In genomic region chr15:38554354-38554753, GRCh38 we compare ENCODE assay signal across 9 cellular contexts. TPM values are rescaled to one million over a fixed set of nuclear protein-coding genes. Genes with fewer than 3 reads are reported as not detected.
DNase-seq lines count a peak whose midpoint lies in the region; ATAC-seq and TF ChIP-seq lines count a peak whose summit lies in the region.
"Had no signal": no experiment of that assay in that cellular context is flagged by ENCODE, and none has a peak within 500 bp of the region (broad histone marks: within the 10 kb centered on the region; RNA-seq: fewer than 3 reads in every experiment).

No MANE protein-coding gene starts in this region.

- H3K27me3 ChIP-seq in dorsolateral prefrontal cortex = peaks cover 0 to 3% (median 0%) of the 10 kb centered on the region in 45 donors
- peaks cover 0 to 10% (median 0%) of the 10 kb centered on the region in 3 donors for H3K27me3 ChIP-seq in psoas muscle (ENCODE audit: insufficient read depth in 3 of 3, low read length in 2 of 3)

- no peaks in the 10 kb centered on the region for H3K27me3 Mint-ChIP-seq in activated naive CD4-positive, alpha-beta T cell treated with anti-CD3 and anti-CD28 coated beads, Interleukin-2, amount 10 ng/mL, durations not matched to agents 7 days and 5 days
- H3K27me3 Mint-ChIP-seq in stimulated activated memory B cell treated with anti-CD40 and anti-IgM and Interleukin-4, amounts not matched to agents 10 μg/mL and 1 μg/mL and 100 μg/mL, for 72 hours = no peaks in the 10 kb centered on the region
- H3K27me3 Mint-ChIP-seq: dendritic cell treated with granulocyte-macrophage colony-stimulating factor and Interleukin-4, amounts not matched to agents 40 ng/mL and 50 ng/mL, for 4 days had no signal

- H3K4me1 Mint-ChIP-seq in activated naive CD4-positive, alpha-beta T cell treated with anti-CD3 and anti-CD28 coated beads, Interleukin-2, amount 10 ng/mL, durations not matched to agents 7 days and 5 days = peaks cover 88% of the 10 kb centered on the region
- H3K4me1 Mint-ChIP-seq in stimulated activated memory B cell treated with anti-CD40 and anti-IgM and Interleukin-4, amounts not matched to agents 10 μg/mL and 1 μg/mL and 100 μg/mL, for 72 hours = peaks cover 43% of the 10 kb centered on the region

- ATAC-seq in HG03045 (IDR thresholded peaks at IDR 0.05; ENCODE audit: unreplicated experiment) (peak; percentile 76), psoas muscle (no peak), GM19328 (IDR thresholded peaks at IDR 0.05; ENCODE audit: unreplicated experiment) (no peak)
- ATAC-seq in stimulated activated memory B cell treated with anti-CD40 and anti-IgM and Interleukin-4, amounts not matched to agents 10 μg/mL and 1 μg/mL and 100 μg/mL, for 72 hours = peak; percentile 75

- no peaks in the 10 kb centered on the region for H3K9me3 ChIP-seq in psoas muscle

- no peaks in the 10 kb centered on the region for H3K4me1 ChIP-seq in psoas muscle

- TF ChIP-seq CTCF in dorsolateral prefrontal cortex (IDR thresholded peaks at IDR 0.05 in 54 of 56, conservative IDR thresholded peaks at IDR 0.05 in 2 of 56; ENCODE audit: low read depth in 1 of 56, partially characterized antibody in 56 of 56) = no peak
- no peak for TF ChIP-seq CTCF in psoas muscle (IDR thresholded peaks at IDR 0.05)

- no peak overlapping the region for H3K4me3 ChIP-seq in dorsolateral prefrontal cortex
- no peak overlapping the region for H3K4me3 ChIP-seq in psoas muscle

- DNase-seq in activated CD4-positive, alpha-beta T cell treated with anti-CD3 and anti-CD28 coated beads for 48 hours = peak; percentile 64
- no peak for DNase-seq in activated CD4-positive, alpha-beta T cell treated with anti-CD3 and anti-CD28 coated beads for 1 hour
- DNase-seq in activated naive CD4-positive, alpha-beta T cell treated with anti-CD3 and anti-CD28 coated beads, Interleukin-2, amount 10 ng/mL, durations not matched to agents 7 days and 5 days = no peak
- DNase-seq in dorsolateral prefrontal cortex (no peak), psoas muscle (no peak)

- CTCF ChIA-PET in activated naive CD4-positive, alpha-beta T cell treated with anti-CD3 and anti-CD28 coated beads, Interleukin-2, amount 10 ng/mL, durations not matched to agents 7 days and 5 days (lab: Charles Lee) = interaction anchor here (1.5 to 4.9 kb wide), 4 partner anchors 9 to 129 kb away, joined by 4 to 25 read pairs (median 12); partner anchors contain the start of gene RASGRP1

- intact Hi-C loops in dorsolateral prefrontal cortex (cut with DNase I) = no loop called here
- intact Hi-C loops in psoas muscle (cut with DNase I) = no loop called here

- H3K36me3 Mint-ChIP-seq in activated naive CD4-positive, alpha-beta T cell treated with anti-CD3 and anti-CD28 coated beads, Interleukin-2, amount 10 ng/mL, durations not matched to agents 7 days and 5 days = peaks cover 80% of the 10 kb centered on the region
- H3K36me3 Mint-ChIP-seq in stimulated activated memory B cell treated with anti-CD40 and anti-IgM and Interleukin-4, amounts not matched to agents 10 μg/mL and 1 μg/mL and 100 μg/mL, for 72 hours = peaks cover 38% of the 10 kb centered on the region

- H3K36me3 ChIP-seq in psoas muscle (ENCODE audit: insufficient read depth in 1 of 2, low read depth in 1 of 2) = no peaks in the 10 kb centered on the region

- H3K4me3 Mint-ChIP-seq in activated naive CD4-positive, alpha-beta T cell treated with anti-CD3 and anti-CD28 coated beads, Interleukin-2, amount 10 ng/mL, durations not matched to agents 7 days and 5 days = no peak overlapping the region
- no peak overlapping the region for H3K4me3 Mint-ChIP-seq in stimulated activated memory B cell treated with anti-CD40 and anti-IgM and Interleukin-4, amounts not matched to agents 10 μg/mL and 1 μg/mL and 100 μg/mL, for 72 hours
- H3K4me3 Mint-ChIP-seq: dendritic cell treated with granulocyte-macrophage colony-stimulating factor and Interleukin-4, amounts not matched to agents 40 ng/mL and 50 ng/mL, for 4 days had no signal

- no peaks in the 10 kb centered on the region for H3K9me3 Mint-ChIP-seq in activated naive CD4-positive, alpha-beta T cell treated with anti-CD3 and anti-CD28 coated beads, Interleukin-2, amount 10 ng/mL, durations not matched to agents 7 days and 5 days
- H3K9me3 Mint-ChIP-seq in stimulated activated memory B cell treated with anti-CD40 and anti-IgM and Interleukin-4, amounts not matched to agents 10 μg/mL and 1 μg/mL and 100 μg/mL, for 72 hours = no peaks in the 10 kb centered on the region
- H3K9me3 Mint-ChIP-seq: dendritic cell treated with granulocyte-macrophage colony-stimulating factor and Interleukin-4, amounts not matched to agents 40 ng/mL and 50 ng/mL, for 4 days had no signal

- 73 to 93% (median 88%) methylated on average over 4 of the region's 4 CpGs for WGBS in psoas muscle, 3 donors

- H3K27ac Mint-ChIP-seq in activated naive CD4-positive, alpha-beta T cell treated with anti-CD3 and anti-CD28 coated beads, Interleukin-2, amount 10 ng/mL, durations not matched to agents 7 days and 5 days = peak overlapping the region; percentile 21
- H3K27ac Mint-ChIP-seq in stimulated activated memory B cell treated with anti-CD40 and anti-IgM and Interleukin-4, amounts not matched to agents 10 μg/mL and 1 μg/mL and 100 μg/mL, for 72 hours = no peak overlapping the region
- H3K27ac Mint-ChIP-seq: dendritic cell treated with granulocyte-macrophage colony-stimulating factor and Interleukin-4, amounts not matched to agents 40 ng/mL and 50 ng/mL, for 4 days had no signal

- H3K27ac ChIP-seq in dorsolateral prefrontal cortex (peak overlapping the region in 8 of 59 donors; percentile 1 to 57 (median 14)), psoas muscle (no peak overlapping the region)

RNA-seq across cellular contexts. Expression of gene RASGRP1, which starts 10.3 kb away (rescaled TPM):
- total RNA-seq in dorsolateral prefrontal cortex (10 to 100 TPM; 12.6 to 59.7 (median 33.3) TPM), psoas muscle (under 1 TPM; 0.10 to 0.27 (median 0.22) TPM)
- polyA plus RNA-seq in psoas muscle = under 1 TPM in 2 of 3 donors, not detected in 1; 0.01 to 0.03 TPM

Comparison
In these comparisons a context has a peak if more than half of its experiments do, and no peak if none do; other contexts are left out.
1. ATAC-seq: peak in HG03045 (single experiment) and stimulated activated memory B cell treated with anti-CD40 and anti-IgM and Interleukin-4, amounts not matched to agents 10 μg/mL and 1 μg/mL and 100 μg/mL, for 72 hours (single experiment); none in psoas muscle (0 of 4) and GM19328 (single experiment).
2. RNA of gene RASGRP1, which starts 10.3 kb away (total RNA-seq): 12.6 to 59.7 TPM in dorsolateral prefrontal cortex; 0.10 to 0.27 TPM in psoas muscle; every median in the first group is over 10 times any median in the second.